Comparison of ENCODE assay signal across 8 cellular contexts in genomic region chr12:53047221-53048032, GRCh38. TPM values are rescaled to one million over a fixed set of nuclear protein-coding genes. Genes with fewer than 3 reads are reported as not detected.
DNase-seq lines count a peak whose midpoint lies in the region; ATAC-seq and TF ChIP-seq lines count a peak whose summit lies in the region.

No MANE protein-coding gene starts in this region.

- peaks cover 75% of the 10 kb centered on the region for H3K4me1 Mint-ChIP-seq in chondrocyte (ENCODE audit: low read depth)

- H3K4me1 ChIP-seq in HAP-1 = peaks cover 30% of the 10 kb centered on the region

- H3K27me3 Mint-ChIP-seq in chondrocyte (ENCODE audit: low read depth) = no peaks in the 10 kb centered on the region

- peaks cover 6% of the 10 kb centered on the region; the same call in 1 of the 2 replicates for H3K36me3 ChIP-seq in HAP-1 (replicated peaks)

- peak overlapping the region; percentile 11 for H3K4me3 ChIP-seq in HAP-1
- H3K4me3 ChIP-seq in NB4 (ENCODE audit: low read depth, low read length) = no peak overlapping the region

- TF ChIP-seq CTCF in NB4 (IDR thresholded peaks at IDR 0.05; ENCODE audit: low read depth, low read length) (peak; percentile 13), chondrocyte (IDR thresholded peaks at IDR 0.05) (peak; percentile 54)

- DNase-seq in GM04504 (ENCODE audit: low read depth) (peak; percentile 50), HAP-1 (ENCODE audit: low spot score in 2 of 2) (peak; percentile 52 to 78), NB4 (ENCODE audit: low read depth) (peak; percentile 66), chondrocyte (ENCODE audit: low spot score) (peak; percentile 96), left kidney (ENCODE audit: low read depth, low spot score) (peak; percentile 93)
- peak; percentile 55 for DNase-seq in activated CD4-positive, alpha-beta T cell treated with anti-CD3 and anti-CD28 coated beads for 1 hour
- peak; percentile 56 for DNase-seq in stimulated activated CD4-positive, alpha-beta T cell treated with anti-CD3 and anti-CD28 coated beads, Interleukin-2, amount 100 ng/mL, for 4 hours (ENCODE audit: low read depth)

- H3K9me3 ChIP-seq in HAP-1 = no peaks in the 10 kb centered on the region

- peaks cover 6% of the 10 kb centered on the region for H3K36me3 Mint-ChIP-seq in chondrocyte (ENCODE audit: low read depth)

- no peaks in the 10 kb centered on the region for H3K27me3 ChIP-seq in HAP-1 (ENCODE audit: low read depth)

- ATAC-seq in HG02938 (IDR thresholded peaks at IDR 0.05; ENCODE audit: unreplicated experiment) = no peak

- no peak for TF ChIP-seq POLR2A in NB4 (IDR thresholded peaks at IDR 0.05; ENCODE audit: extremely low read depth, insufficient read length)

- in situ Hi-C loops in HAP-1 (cut with MboI; ENCODE audit: low sequenced_read_pairs) = no loop called here

- no peaks in the 10 kb centered on the region for H3K9me3 Mint-ChIP-seq in chondrocyte (ENCODE audit: low read depth)

- peak overlapping the region; percentile 88 for H3K4me3 Mint-ChIP-seq in chondrocyte (ENCODE audit: unreplicated experiment)

- peak overlapping the region; percentile 99 for H3K27ac Mint-ChIP-seq in chondrocyte (ENCODE audit: unreplicated experiment)

RNA-seq across cellular contexts. Expression of gene TNS2, which starts 2.4 kb away (rescaled TPM):
- total RNA-seq in chondrocyte = 104 to 107 TPM (median 105 TPM) in 3 replicates

RNA-seq across cellular contexts. Expression of gene SPRYD3, which starts 31.8 kb away (rescaled TPM):
- total RNA-seq in chondrocyte = 37.1 to 40.2 TPM (median 38.5 TPM) in 3 replicates

RNA-seq across cellular contexts. Expression of gene EIF4B, which starts 41.2 kb away (rescaled TPM):
- total RNA-seq in chondrocyte = 270 to 336 TPM (median 323 TPM) in 3 replicates

RNA-seq across cellular contexts. Expression of gene IGFBP6, which starts 50.0 kb away (rescaled TPM):
- total RNA-seq in chondrocyte = 7.0 to 10.0 TPM (median 8.9 TPM) in 3 replicates

RNA-seq across cellular contexts. Expression of gene SOAT2, which starts 55.9 kb away (rescaled TPM):
- not detected in 3 replicates for total RNA-seq in chondrocyte
